In the genomic region with DNA sequence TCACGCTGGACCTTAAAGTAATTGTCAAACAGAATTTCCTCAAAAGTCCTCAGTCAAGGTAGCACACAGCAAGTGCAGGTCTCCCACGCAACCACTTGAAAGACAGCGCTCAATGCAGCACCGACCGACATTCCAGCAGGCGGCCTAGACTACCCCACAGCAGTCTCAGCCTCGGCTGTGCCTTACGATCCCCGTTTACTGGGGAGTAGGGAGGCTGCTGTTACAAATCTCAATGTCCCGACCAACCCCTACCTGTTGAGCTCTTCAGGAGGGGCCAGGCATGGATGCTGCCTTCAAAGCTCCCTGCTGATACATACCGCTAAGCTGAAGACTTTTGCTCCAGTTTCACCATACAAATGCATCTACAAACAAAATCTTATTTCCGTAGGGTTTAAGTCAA, we compare ENCODE assay signal across 10 cellular contexts. TPM values are rescaled to one million over a fixed set of nuclear protein-coding genes. Genes with fewer than 3 reads are reported as not detected.
DNase-seq lines count a peak whose midpoint lies in the region; ATAC-seq and TF ChIP-seq lines count a peak whose summit lies in the region.
"Had no signal": no experiment of that assay in that cellular context is flagged by ENCODE, and none has a peak within 500 bp of the region (broad histone marks: within the 10 kb centered on the region; RNA-seq: fewer than 3 reads in every experiment).

No MANE protein-coding gene starts in this region.

- H3K27ac Mint-ChIP-seq in CD4-positive, alpha-beta T cell, result peak overlapping the region; percentile 61
- H3K27ac Mint-ChIP-seq in central memory CD8-positive, alpha-beta T cell (ENCODE audit: low read depth), result peak overlapping the region; percentile 44
- H3K27ac Mint-ChIP-seq in chondrocyte (ENCODE audit: unreplicated experiment), result no peak overlapping the region

- H3K4me1 ChIP-seq in gastrocnemius medialis, result peaks cover 57 to 90% of the 10 kb centered on the region in 2 donors

- CTCF ChIA-PET in CD4-positive, alpha-beta T cell (lab: Charles Lee), result interaction anchor here (0.9 to 1.0 kb wide), 2 partner anchors 14 to 363 kb away, joined by 3 to 4 read pairs; no protein-coding TSS in a partner anchor

- H3K4me3 Mint-ChIP-seq in CD4-positive, alpha-beta T cell, result peak overlapping the region; percentile 28
- H3K4me3 Mint-ChIP-seq in central memory CD8-positive, alpha-beta T cell, result no peak overlapping the region
- H3K4me3 Mint-ChIP-seq in chondrocyte (ENCODE audit: unreplicated experiment), result no peak overlapping the region

- ATAC-seq in CD4-positive, alpha-beta T cell (ENCODE audit: poor library complexity), result peak; percentile 73
- ATAC-seq in central memory CD8-positive, alpha-beta T cell (replicated peaks; ENCODE audit: extremely low read depth, poor library complexity, severe bottlenecking), result no peak
- ATAC-seq in gastrocnemius medialis (no peak), HG02623 (IDR thresholded peaks at IDR 0.05; ENCODE audit: unreplicated experiment) (no peak)

- DNase-seq in CD4-positive, alpha-beta T cell, result peak in 6 of 10 experiments; percentile 32 to 57 (median 42)
- no peak for DNase-seq in central memory CD8-positive, alpha-beta T cell (ENCODE audit: low spot score in 2 of 2)
- DNase-seq in gastrocnemius medialis, result no peak
- DNase-seq in SW 1271 (lab: John Stamatoyannopoulos, UW), result no peak
- no peak for DNase-seq in NCI-H446 (lab: John Stamatoyannopoulos, UW)
- DNase-seq in chondrocyte (ENCODE audit: low spot score), result no peak
- DNase-seq: cerebellar nuclear complex, NCI-H82 had no signal

- POLR2A ChIA-PET in CD4-positive, alpha-beta T cell (lab: Charles Lee), result interaction anchor here (0.6 to 5.6 kb wide), 4 partner anchors 9 to 24 kb away, joined by 3 to 81 read pairs (median 4); a partner anchor contains a TSS

- H3K27me3 ChIP-seq in CD4-positive, alpha-beta T cell (ENCODE audit: control insufficient read depth, insufficient read depth, low read length), result no peaks in the 10 kb centered on the region
- no peaks in the 10 kb centered on the region for H3K27me3 ChIP-seq in gastrocnemius medialis

- H3K9me3 Mint-ChIP-seq in CD4-positive, alpha-beta T cell, result no peaks in the 10 kb centered on the region
- no peaks in the 10 kb centered on the region for H3K9me3 Mint-ChIP-seq in central memory CD8-positive, alpha-beta T cell
- no peaks in the 10 kb centered on the region for H3K9me3 Mint-ChIP-seq in chondrocyte (ENCODE audit: low read depth)

- no peaks in the 10 kb centered on the region for H3K36me3 ChIP-seq in gastrocnemius medialis

- TF ChIP-seq POLR2A in gastrocnemius medialis (IDR thresholded peaks at IDR 0.05), result no peak

- TF ChIP-seq CTCF in CD4-positive, alpha-beta T cell (IDR thresholded peaks at IDR 0.05), result peak; percentile 32
- TF ChIP-seq CTCF in VCaP (conservative IDR thresholded peaks at IDR 0.05), result no peak
- TF ChIP-seq CTCF in gastrocnemius medialis (IDR thresholded peaks at IDR 0.05 in 4 of 5, conservative IDR thresholded peaks at IDR 0.05 in 1 of 5), result no peak
- no peak for TF ChIP-seq CTCF in chondrocyte (IDR thresholded peaks at IDR 0.05)

- intact Hi-C loops in CD4-positive, alpha-beta T cell (cut with DNase I, micrococcal nuclease), result loop anchor here in 1 of 2 experiments (2.0 to 5.0 kb wide), 2 partner anchors 17 to 363 kb away; no protein-coding TSS in a partner anchor
- intact Hi-C loops in gastrocnemius medialis (cut with DNase I; ENCODE audit: low total_unique reads), result no loop called here

- in situ Hi-C loops in gastrocnemius medialis (cut with MboI; ENCODE audit: low sequenced_read_pairs in 4 of 4), result no loop called here

- H3K36me3 Mint-ChIP-seq in CD4-positive, alpha-beta T cell (ENCODE audit: low read depth), result peaks cover 34% of the 10 kb centered on the region
- peaks cover 26% of the 10 kb centered on the region for H3K36me3 Mint-ChIP-seq in central memory CD8-positive, alpha-beta T cell (ENCODE audit: insufficient read depth)
- H3K36me3 Mint-ChIP-seq in chondrocyte (ENCODE audit: low read depth), result peaks cover 9% of the 10 kb centered on the region

- H3K4me3 ChIP-seq in gastrocnemius medialis, result no peak overlapping the region

- H3K27me3 Mint-ChIP-seq in CD4-positive, alpha-beta T cell, result no peaks in the 10 kb centered on the region
- no peaks in the 10 kb centered on the region for H3K27me3 Mint-ChIP-seq in central memory CD8-positive, alpha-beta T cell
- H3K27me3 Mint-ChIP-seq in chondrocyte (ENCODE audit: low read depth), result no peaks in the 10 kb centered on the region

- peaks cover 85% of the 10 kb centered on the region for H3K4me1 Mint-ChIP-seq in CD4-positive, alpha-beta T cell (ENCODE audit: low read depth)
- peaks cover 69% of the 10 kb centered on the region for H3K4me1 Mint-ChIP-seq in central memory CD8-positive, alpha-beta T cell
- peaks cover 66% of the 10 kb centered on the region for H3K4me1 Mint-ChIP-seq in chondrocyte (ENCODE audit: low read depth)

- no peaks in the 10 kb centered on the region for H3K9me3 ChIP-seq in CD4-positive, alpha-beta T cell (ENCODE audit: control insufficient read depth, low read length)
- no peaks in the 10 kb centered on the region for H3K9me3 ChIP-seq in gastrocnemius medialis

- no peak overlapping the region for H3K27ac ChIP-seq in CD4-positive, alpha-beta T cell (ENCODE audit: low read depth, low read length)
- H3K27ac ChIP-seq in VCaP, result peak overlapping the region; percentile 99
- peak overlapping the region in 3 of 4 donors; percentile 78 to 87 (median 80) for H3K27ac ChIP-seq in gastrocnemius medialis

RNA-seq across cellular contexts. Expression of a gene that starts 21.8 kb away (rescaled TPM):
- total RNA-seq in CD4-positive, alpha-beta T cell, result 100 to 1,000 TPM in 1 of 2 experiments, 10 to 100 TPM in 1; 97.7 to 104 TPM
- total RNA-seq in gastrocnemius medialis (1 to 10 TPM; 4.8 to 8.2 (median 7.6) TPM), chondrocyte (17.4 to 25.3 TPM (median 24.4 TPM) in 3 replicates)

RNA-seq across cellular contexts. Expression of a gene that starts 38.8 kb away (rescaled TPM):
- total RNA-seq in CD4-positive, alpha-beta T cell, result 100 to 1,000 TPM; 184 to 185 TPM
- total RNA-seq in gastrocnemius medialis (10 to 100 TPM in 3 of 4 donors, 1 to 10 TPM in 1; 9.3 to 14.8 (median 14.5) TPM), chondrocyte (13.8 to 14.1 TPM (median 13.8 TPM) in 3 replicates)

Comparison
In these comparisons a context has a peak if more than half of its experiments do, and no peak if none do; other contexts are left out.
1. DNase-seq: peak in CD4-positive, alpha-beta T cell (6 of 10); none in central memory CD8-positive, alpha-beta T cell (0 of 2), gastrocnemius medialis (0 of 2), SW 1271 (0 of 2), NCI-H446 (0 of 2) and chondrocyte (single experiment).
2. RNA of a gene that starts 38.8 kb away (total RNA-seq): 184 to 185 TPM in CD4-positive, alpha-beta T cell; 9.3 to 14.8 TPM in gastrocnemius medialis and 13.8 to 14.1 TPM in chondrocyte; every median in the first group is over 10 times any median in the second.